8 cellular contexts compared by ENCODE assay signal in the genomic region with DNA sequence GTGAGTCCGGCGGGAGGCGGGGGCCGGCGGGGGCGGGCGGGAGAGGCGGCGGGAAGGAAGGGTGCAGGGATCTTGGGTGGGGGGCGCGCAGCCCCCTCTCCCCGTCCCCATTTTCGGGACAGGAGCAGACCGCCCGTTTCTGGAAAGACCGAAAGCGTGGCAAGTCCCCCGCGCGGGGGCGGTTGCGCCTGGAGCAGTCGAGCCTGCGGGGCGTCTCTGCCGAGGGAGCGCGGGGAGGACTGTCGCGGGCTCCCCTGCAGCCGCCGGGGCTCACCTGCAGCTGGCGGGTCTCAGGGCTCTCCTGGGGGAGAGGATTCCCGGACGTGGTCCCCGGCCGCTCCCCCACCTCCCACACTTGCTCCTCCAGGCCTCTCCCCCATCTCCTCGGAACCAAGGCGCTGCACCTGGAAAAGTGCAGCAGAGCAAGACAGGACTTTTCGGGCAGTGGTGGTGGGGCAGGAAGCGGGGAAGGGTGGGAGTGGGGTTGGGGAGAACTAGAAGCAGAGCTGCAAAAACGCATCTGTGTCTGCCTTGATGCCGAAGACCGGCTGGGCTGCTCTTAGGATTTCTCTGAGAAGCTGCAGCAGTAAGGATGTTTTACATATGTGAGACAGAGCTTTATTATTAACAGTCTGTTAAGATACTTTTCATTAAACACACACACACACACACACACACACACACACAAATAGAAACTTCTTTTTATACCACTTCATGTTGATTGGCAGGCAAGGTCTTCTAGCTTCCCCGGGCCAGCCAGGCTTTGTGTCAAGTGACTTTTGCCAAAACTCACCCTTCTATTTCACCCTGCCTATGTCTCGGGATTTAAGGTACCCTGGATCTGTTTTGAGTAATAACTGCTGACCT. TPM values are rescaled to one million over a fixed set of nuclear protein-coding genes. Genes with fewer than 3 reads are reported as not detected.
DNase-seq lines count a peak whose midpoint lies in the region; ATAC-seq and TF ChIP-seq lines count a peak whose summit lies in the region.

No MANE protein-coding gene starts in this region.

- no peaks in the 10 kb centered on the region for H3K9me3 Mint-ChIP-seq in activated B cell treated with CpG ODN at 0.5 μM for 24 hours

- peak overlapping the region; percentile 86 for H3K4me3 Mint-ChIP-seq in activated B cell treated with CpG ODN at 0.5 μM for 24 hours

- H3K27me3 Mint-ChIP-seq in activated B cell treated with CpG ODN at 0.5 μM for 24 hours: no peaks in the 10 kb centered on the region

- CTCF ChIA-PET in activated B cell treated with CpG ODN at 0.5 μM for 24 hours (lab: Charles Lee): no interaction called here

- TF ChIP-seq CTCF in activated B cell treated with CpG ODN at 0.5 μM for 24 hours (IDR thresholded peaks at IDR 0.05): no peak
- TF ChIP-seq CTCF in tibial artery (IDR thresholded peaks at IDR 0.05): no peak

- H3K4me3 ChIP-seq in effector memory CD4-positive, alpha-beta T cell (ENCODE audit: insufficient read depth, low read depth, low read length, poor library complexity, severe bottlenecking): peak overlapping the region; percentile 65
- H3K4me3 ChIP-seq in mucosa of stomach (ENCODE audit: low read length) (peak overlapping the region; percentile 71), tibial artery (peak overlapping the region; percentile 83 to 87)

- H3K27ac ChIP-seq in effector memory CD4-positive, alpha-beta T cell (ENCODE audit: insufficient read depth, low read length, poor library complexity, severe bottlenecking): peak overlapping the region; percentile 51
- peak overlapping the region; percentile 77 to 85 for H3K27ac ChIP-seq in tibial artery

- peak overlapping the region; percentile 57 for H3K9ac ChIP-seq in mucosa of stomach (ENCODE audit: low read length)

- intact Hi-C loops in Right ventricle myocardium superior (cut with DNase I): no loop called here
- intact Hi-C loops in cardiac septum (cut with DNase I): no loop called here
- intact Hi-C loops in activated B cell treated with CpG ODN at 0.5 μM for 24 hours (cut with micrococcal nuclease): loop anchor here (1.0 to 10.0 kb wide), 4 partner anchors 21 to 1046 kb away; a partner anchor contains a TSS
- intact Hi-C loops in tibial artery (cut with DNase I; ENCODE audit: low total_unique reads): no loop called here

- H3K4me1 Mint-ChIP-seq in activated B cell treated with CpG ODN at 0.5 μM for 24 hours: peaks cover 54% of the 10 kb centered on the region

- peaks cover 16% of the 10 kb centered on the region for H3K4me1 ChIP-seq in effector memory CD4-positive, alpha-beta T cell (ENCODE audit: control insufficient read depth, insufficient read depth, low read length, poor library complexity, severe bottlenecking)
- H3K4me1 ChIP-seq in mucosa of stomach (ENCODE audit: control insufficient read depth, insufficient read depth, low read length): peaks cover 26% of the 10 kb centered on the region
- H3K4me1 ChIP-seq in tibial artery: peaks cover 0 to 54% (median 25%) of the 10 kb centered on the region in 4 donors

- peak overlapping the region; percentile 76 for H3K27ac Mint-ChIP-seq in activated B cell treated with CpG ODN at 0.5 μM for 24 hours

- H3K36me3 Mint-ChIP-seq in activated B cell treated with CpG ODN at 0.5 μM for 24 hours (ENCODE audit: low read depth): no peaks in the 10 kb centered on the region

- peak; percentile 38 for DNase-seq in Right ventricle myocardium superior
- DNase-seq in cardiac septum (ENCODE audit: low spot score): no peak
- no peak for DNase-seq in activated B cell treated with CpG ODN at 0.5 μM for 24 hours
- DNase-seq in effector memory CD4-positive, alpha-beta T cell: peak in 2 of 3 donors; percentile 14 to 29
- DNase-seq in tibial artery: no peak
- DNase-seq in H4 (ENCODE audit: low spot score): no peak

- no peaks in the 10 kb centered on the region for H3K27me3 ChIP-seq in effector memory CD4-positive, alpha-beta T cell (replicated peaks; ENCODE audit: control insufficient read depth, insufficient read depth, low read length, poor library complexity, severe bottlenecking)
- no peaks in the 10 kb centered on the region for H3K27me3 ChIP-seq in mucosa of stomach (ENCODE audit: control insufficient read depth, insufficient read depth, low read length)
- no peaks in the 10 kb centered on the region for H3K27me3 ChIP-seq in tibial artery

- no peaks in the 10 kb centered on the region for H3K9me3 ChIP-seq in effector memory CD4-positive, alpha-beta T cell (ENCODE audit: control insufficient read depth, low read length)
- H3K9me3 ChIP-seq in mucosa of stomach (ENCODE audit: control insufficient read depth, low read length) (no peaks in the 10 kb centered on the region), tibial artery (no peaks in the 10 kb centered on the region)

- POLR2A ChIA-PET in activated B cell treated with CpG ODN at 0.5 μM for 24 hours (lab: Charles Lee): interaction anchor here (0.7 to 2.1 kb wide), 5 partner anchors 14 to 223 kb away, joined by 3 to 7 read pairs (median 3); no protein-coding TSS in a partner anchor

- no peaks in the 10 kb centered on the region for H3K36me3 ChIP-seq in effector memory CD4-positive, alpha-beta T cell (ENCODE audit: control insufficient read depth, insufficient read depth, low read length)
- no peaks in the 10 kb centered on the region for H3K36me3 ChIP-seq in mucosa of stomach (ENCODE audit: control insufficient read depth, insufficient read depth, low read length)
- H3K36me3 ChIP-seq in tibial artery: no peaks in the 10 kb centered on the region

- ATAC-seq in Right ventricle myocardium superior (ENCODE audit: poor library complexity) (peak; percentile 60), HG03521 (IDR thresholded peaks at IDR 0.05; ENCODE audit: unreplicated experiment) (peak; percentile 5), activated B cell treated with CpG ODN at 0.5 μM for 24 hours (ENCODE audit: low read depth) (peak; percentile 12)

RNA-seq across cellular contexts. Expression of a gene that starts 0.7 kb away (rescaled TPM):
- total RNA-seq in Right ventricle myocardium superior (0.97 TPM), cardiac septum (2.6 TPM), activated B cell treated with CpG ODN at 0.5 μM for 24 hours (37.1 and 40.8 TPM in 2 replicates)
- total RNA-seq in H4 (2014; rRNA removed; shearing (Covaris generic)): 49.7 and 53.1 TPM in 2 replicates

Comparison
In these comparisons a context has a peak if more than half of its experiments do, and no peak if none do; other contexts are left out.
1. DNase-seq: peak in Right ventricle myocardium superior (single experiment) and effector memory CD4-positive, alpha-beta T cell (2 of 3); none in cardiac septum (single experiment), activated B cell treated with CpG ODN at 0.5 μM for 24 hours (single experiment), tibial artery (0 of 2) and H4 (single experiment).
2. ATAC-seq: peak in every context shown above with its lines; median percentile 60 in Right ventricle myocardium superior; 12 in activated B cell treated with CpG ODN at 0.5 μM for 24 hours; 5 in HG03521.
3. RNA of a gene that starts 0.7 kb away (total RNA-seq): 49.7 to 53.1 TPM in H4 and 37.1 to 40.8 TPM in activated B cell treated with CpG ODN at 0.5 μM for 24 hours; 2.6 TPM in cardiac septum (single experiment) and 0.97 TPM in Right ventricle myocardium superior (single experiment); every median in the first group is over 10 times any median in the second.
4. Peak in every context shown above with its lines, with median percentiles within 50 percentile points of each other: H3K4me3 ChIP-seq.